30 cellular contexts compared by ENCODE assay signal in the genomic region with DNA sequence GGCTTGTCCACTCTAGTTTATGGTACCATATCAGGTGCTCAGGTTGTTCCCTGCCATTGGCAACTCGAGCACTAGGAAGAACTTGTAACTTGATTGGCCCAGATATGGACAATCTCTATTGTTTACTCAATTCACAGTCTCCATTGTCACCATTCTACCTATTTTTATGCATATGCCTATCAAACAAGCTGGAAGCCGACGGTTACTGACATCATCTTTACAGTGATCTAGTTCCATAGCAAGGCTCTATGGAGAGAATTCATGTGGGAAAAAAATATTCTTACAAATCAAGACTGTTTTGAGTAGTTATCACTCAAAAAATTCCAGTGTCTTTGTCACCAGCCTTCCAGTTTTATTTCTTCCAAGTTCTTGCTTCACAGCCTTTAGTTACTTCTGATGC.
"Had no signal": no experiment of that assay in that cellular context is flagged by ENCODE, and none has a peak within 500 bp of the region (broad histone marks: within the 10 kb centered on the region; RNA-seq: fewer than 3 reads in every experiment).

No MANE protein-coding gene starts in this region.

- H3K4me3 ChIP-seq: adrenal gland, ascending aorta, body of pancreas, breast epithelium, cardiac muscle cell had no signal

- DNase-seq: activated effector memory CD4-positive, alpha-beta T cell treated with anti-CD3 and anti-CD28 coated beads, Interleukin-2, amount 50 U/mL, for 16 hours; activated effector memory CD4-positive, alpha-beta T cell treated with Interleukin-2 at 50 U/mL for 16 hours; activated gamma-delta T cell; activated gamma-delta T cell treated with Interleukin-2 at 50 U/mL for 16 hours; activated naive CD4-positive, alpha-beta T cell; activated naive CD4-positive, alpha-beta T cell treated with anti-CD3 and anti-CD28 coated beads for 36 hours; activated naive CD4-positive, alpha-beta T cell treated with anti-CD3 and anti-CD28 coated beads, Interleukin-2, amount 10 ng/mL, durations not matched to agents 7 days and 5 days; activated naive CD4-positive, alpha-beta T cell treated with anti-CD3 and anti-CD28 coated beads, Interleukin-2, amount 50 U/mL, for 16 hours; activated naive CD4-positive, alpha-beta T cell treated with Interleukin-2 at 50 U/mL for 16 hours; activated naive CD8-positive, alpha-beta T cell treated with anti-CD3 and anti-CD28 coated beads for 36 hours; activated naive CD8-positive, alpha-beta T cell treated with anti-CD3 and anti-CD28 coated beads, Interleukin-2, amount 10 ng/mL, durations not matched to agents 7 days and 5 days; activated naive CD8-positive, alpha-beta T cell treated with anti-CD3 and anti-CD28 coated beads, Interleukin-2, amount 50 U/mL, for 24 hours; activated T-cell treated with anti-CD3 and anti-CD28 coated beads, Interleukin-2, amount 50 U/mL, for 1 hour; activated T-cell treated with anti-CD3 and anti-CD28 coated beads, Interleukin-2, amount 50 U/mL, for 24 hours; activated T-cell treated with anti-CD3 and anti-CD28 coated beads, Interleukin-2, amount 50 U/mL, for 4 hours; activated T-cell treated with anti-CD3 and anti-CD28 coated beads, Interleukin-2, amount 50 U/mL, for 48 hours; activated T-cell treated with anti-CD3 and anti-CD28 coated beads, Interleukin-2, amount 50 U/mL, for 72 hours; adrenal gland; amniotic stem cell; amygdala; anterior cingulate cortex; aorta; body of pancreas; brain microvascular endothelial cell; caudate nucleus; central memory CD4-positive, alpha-beta T cell; cerebellar nuclear complex had no signal

- H3K27ac ChIP-seq: adrenal gland, ascending aorta, body of pancreas, brain microvascular endothelial cell, breast epithelium, cardiac muscle cell had no signal

- H3K36me3 ChIP-seq: adrenal gland, ascending aorta, brain microvascular endothelial cell, breast epithelium, cardiac muscle cell had no signal

- H3K9me3 ChIP-seq: adrenal gland, ascending aorta, body of pancreas, breast epithelium had no signal

- H3K27me3 ChIP-seq: adrenal gland, ascending aorta, body of pancreas, brain microvascular endothelial cell, breast epithelium, cardiac muscle cell had no signal
